Comparison of ENCODE assay signal across 8 cellular contexts in genomic region chr9:135190789-135191577, GRCh38.
"Had no signal": no experiment of that assay in that cellular context is flagged by ENCODE, and none has a peak within 500 bp of the region (broad histone marks: within the 10 kb centered on the region; RNA-seq: fewer than 3 reads in every experiment).

No MANE protein-coding gene starts in this region.

- ATAC-seq: GM12878 had no signal

- FAIRE-seq: G401.6, GM12878, GM12891, GM12892, GM18507, GM19239 had no signal

- H3K4me3 ChIP-seq: GM12878 had no signal

- DNase-seq: GDM1, GF-D8 had no signal
